ENCODE assay signal across 1 cellular context in genomic region chr1:178724734-178725602, GRCh38.
TF ChIP-seq lines count a peak whose summit lies in the region.

TSS of gene RALGPS2 (plus strand) at chr1:178725244. CDS start at chr1:178776765, 51,521 bp downstream.

TF ChIP-seq in HEK293, 187 proteins besides CTCF, POLR2A, EP300 and RAD21 (continued from another document):
- TF ChIP-seq ZNF280C (tag by site-specific recombination; IDR thresholded peaks at IDR 0.05): no peak
- no peak for TF ChIP-seq ZNF658 (tag by site-specific recombination; IDR thresholded peaks at IDR 0.05)
- peak; percentile 87; the same call in 1 of the 2 replicates for TF ChIP-seq ZNF561 (tag by site-specific recombination; IDR thresholded peaks at IDR 0.05; ENCODE audit: borderline replicate concordance)
- no peak for TF ChIP-seq TCF7L2 (IDR thresholded peaks at IDR 0.05; ENCODE audit: borderline replicate concordance, low read depth, low read length)
- no peak for TF ChIP-seq ZNF692 (tag by site-specific recombination; IDR thresholded peaks at IDR 0.05)
- no peak for TF ChIP-seq SCRT1 (tag by site-specific recombination; IDR thresholded peaks at IDR 0.05; ENCODE audit: borderline replicate concordance)
- peak; percentile 71 for TF ChIP-seq GLIS2 (tag by site-specific recombination; IDR thresholded peaks at IDR 0.05)
- no peak for TF ChIP-seq ZNF645 (tag by site-specific recombination; IDR thresholded peaks at IDR 0.05)
- TF ChIP-seq TRIM28 (IDR thresholded peaks at IDR 0.05; ENCODE audit: borderline replicate concordance, low read length): no peak
- TF ChIP-seq ZNF174 (tag by site-specific recombination; IDR thresholded peaks at IDR 0.05): no peak
- TF ChIP-seq ZNF398 (tag by site-specific recombination; IDR thresholded peaks at IDR 0.05): peak; percentile 77
- TF ChIP-seq ZNF629 (tag by site-specific recombination; IDR thresholded peaks at IDR 0.05): no peak
- TF ChIP-seq ZNF132 (tag by site-specific recombination; IDR thresholded peaks at IDR 0.05; ENCODE audit: borderline replicate concordance): no peak
- TF ChIP-seq ZBTB21 (tag by site-specific recombination; IDR thresholded peaks at IDR 0.05): no peak
